10 cellular contexts compared by ENCODE assay signal in genomic region chr13:23320926-23321533, GRCh38.
DNase-seq lines count a peak whose midpoint lies in the region; ATAC-seq, FAIRE-seq and TF ChIP-seq lines count a peak whose summit lies in the region.
"Had no signal": no experiment of that assay in that cellular context is flagged by ENCODE, and none has a peak within 500 bp of the region (broad histone marks: within the 10 kb centered on the region; RNA-seq: fewer than 3 reads in every experiment).

No MANE protein-coding gene starts in this region.

- TF ChIP-seq CTCF in psoas muscle (IDR thresholded peaks at IDR 0.05), result no peak

- no peaks in the 10 kb centered on the region for H3K36me3 ChIP-seq in psoas muscle (ENCODE audit: insufficient read depth in 1 of 2, low read depth in 1 of 2)

- peak; percentile 37 for FAIRE-seq in GM19239 (lab: Jason Lieb, UNC)
- FAIRE-seq: TTC549 had no signal

- peak overlapping the region; percentile 81 for H3K27ac ChIP-seq in psoas muscle

- intact Hi-C loops in psoas muscle (cut with DNase I), result no loop called here

- WGBS in psoas muscle, 3 donors, result 24 to 48% (median 30%) methylated on average over 4 of the region's 4 CpGs

- peaks cover 26% of the 10 kb centered on the region for H3K4me1 ChIP-seq in psoas muscle

- no peaks in the 10 kb centered on the region for H3K27me3 ChIP-seq in psoas muscle (ENCODE audit: insufficient read depth in 3 of 3, low read length in 2 of 3)

- peak overlapping the region; percentile 59 for H3K4me3 Mint-ChIP-seq in activated naive CD8-positive, alpha-beta T cell treated with anti-CD3 and anti-CD28 coated beads, Interleukin-2, amount 50 U/mL, for 24 hours

- peaks cover 18% of the 10 kb centered on the region for H3K27me3 Mint-ChIP-seq in activated naive CD8-positive, alpha-beta T cell treated with anti-CD3 and anti-CD28 coated beads, Interleukin-2, amount 50 U/mL, for 24 hours

- DNase-seq in GM19239 (ENCODE audit: insufficient read length, low spot score) (no peak), psoas muscle (no peak), NCI-H226 (no peak), GDM1 (lab: John Stamatoyannopoulos, UW) (no peak), T-helper 9 cell (no peak)
- no peak for DNase-seq in activated naive CD8-positive, alpha-beta T cell treated with anti-CD3 and anti-CD28 coated beads, Interleukin-2, amount 50 U/mL, for 24 hours

- H3K9me3 Mint-ChIP-seq in activated naive CD8-positive, alpha-beta T cell treated with anti-CD3 and anti-CD28 coated beads, Interleukin-2, amount 50 U/mL, for 24 hours, result no peaks in the 10 kb centered on the region

- no peaks in the 10 kb centered on the region for H3K9me3 ChIP-seq in psoas muscle

- no peak overlapping the region for H3K4me3 ChIP-seq in psoas muscle

- peaks cover 38% of the 10 kb centered on the region for H3K4me1 Mint-ChIP-seq in activated naive CD8-positive, alpha-beta T cell treated with anti-CD3 and anti-CD28 coated beads, Interleukin-2, amount 50 U/mL, for 24 hours

- no peak overlapping the region for H3K27ac Mint-ChIP-seq in activated naive CD8-positive, alpha-beta T cell treated with anti-CD3 and anti-CD28 coated beads, Interleukin-2, amount 50 U/mL, for 24 hours

- no peaks in the 10 kb centered on the region for H3K36me3 Mint-ChIP-seq in activated naive CD8-positive, alpha-beta T cell treated with anti-CD3 and anti-CD28 coated beads, Interleukin-2, amount 50 U/mL, for 24 hours (ENCODE audit: low read depth)

- ATAC-seq in HG02885 (IDR thresholded peaks at IDR 0.05; ENCODE audit: poor library complexity, unreplicated experiment), result peak; percentile 15
- no peak for ATAC-seq in activated naive CD8-positive, alpha-beta T cell treated with anti-CD3 and anti-CD28 coated beads, Interleukin-2, amount 50 U/mL, for 24 hours
- ATAC-seq in psoas muscle, result peak; percentile 2 to 39 (median 16)
- no peak for ATAC-seq in HG03378 (IDR thresholded peaks at IDR 0.05; ENCODE audit: unreplicated experiment)
- ATAC-seq: left lobe of liver had no signal

Comparison
In these comparisons a context has a peak if more than half of its experiments do, and no peak if none do; other contexts are left out.
1. ATAC-seq: peak in HG02885 (single experiment) and psoas muscle (4 of 4); none in activated naive CD8-positive, alpha-beta T cell treated with anti-CD3 and anti-CD28 coated beads, Interleukin-2, amount 50 U/mL, for 24 hours (single experiment) and HG03378 (single experiment).